In genomic region chr17:17711708-17712141, GRCh38 we compare ENCODE assay signal across 9 cellular contexts. TPM values are rescaled to one million over a fixed set of nuclear protein-coding genes. Genes with fewer than 3 reads are reported as not detected.
DNase-seq lines count a peak whose midpoint lies in the region; ATAC-seq and TF ChIP-seq lines count a peak whose summit lies in the region.
"Had no signal": no experiment of that assay in that cellular context is flagged by ENCODE, and none has a peak within 500 bp of the region (broad histone marks: within the 10 kb centered on the region; RNA-seq: fewer than 3 reads in every experiment).

No MANE protein-coding gene starts in this region.

- H3K36me3 ChIP-seq in right atrium auricular region (no peaks in the 10 kb centered on the region), esophagus (ENCODE audit: control insufficient read depth in 2 of 2, insufficient read depth in 2 of 2, low read length in 1 of 2) (peaks cover 0 to 2% of the 10 kb centered on the region in 2 donors)
- H3K36me3 ChIP-seq: gastrocnemius medialis had no signal

- DNase-seq in right atrium auricular region (ENCODE audit: low spot score) (no peak), Right ventricle myocardium inferior (ENCODE audit: missing footprints) (no peak), nephron progenitor cell (no peak), LoVo (ENCODE audit: low spot score) (no peak), ureter (ENCODE audit: low spot score) (no peak)
- DNase-seq: gastrocnemius medialis had no signal

- no peaks in the 10 kb centered on the region for H3K9me3 Mint-ChIP-seq in nephron progenitor cell

- H3K4me1 ChIP-seq in right atrium auricular region (peaks cover 0 to 48% of the 10 kb centered on the region in 2 donors), esophagus (ENCODE audit: control insufficient read depth in 2 of 2, insufficient read depth in 2 of 2, low read length in 1 of 2) (peaks cover 15 to 45% of the 10 kb centered on the region in 2 donors)

- H3K9me3 ChIP-seq in right atrium auricular region (no peaks in the 10 kb centered on the region), esophagus (ENCODE audit: control insufficient read depth in 2 of 2, insufficient read depth in 1 of 2, low read depth in 1 of 2, low read length in 1 of 2) (no peaks in the 10 kb centered on the region)
- H3K9me3 ChIP-seq: gastrocnemius medialis had no signal

- H3K27me3 ChIP-seq in right atrium auricular region = no peaks in the 10 kb centered on the region
- no peaks in the 10 kb centered on the region for H3K27me3 ChIP-seq in esophagus (ENCODE audit: control insufficient read depth in 1 of 2, insufficient read depth in 2 of 2, low read length in 2 of 2)
- H3K27me3 ChIP-seq: gastrocnemius medialis had no signal

- H3K4me1 Mint-ChIP-seq in nephron progenitor cell = peaks cover 80% of the 10 kb centered on the region

- H3K27me3 Mint-ChIP-seq in nephron progenitor cell (ENCODE audit: low read depth, poor library complexity) = peaks cover 15% of the 10 kb centered on the region

- no peaks in the 10 kb centered on the region for H3K36me3 Mint-ChIP-seq in nephron progenitor cell (ENCODE audit: low read depth)

- peak overlapping the region; percentile 40 for H3K4me3 Mint-ChIP-seq in nephron progenitor cell

- peak overlapping the region; percentile 22 for H3K27ac Mint-ChIP-seq in nephron progenitor cell

- TF ChIP-seq POLR2A in GM18505 (IDR thresholded peaks at IDR 0.05; ENCODE audit: borderline replicate concordance, extremely low read depth, insufficient read depth, insufficient read length) = no peak

- TF ChIP-seq CTCF in right atrium auricular region (IDR thresholded peaks at IDR 0.05) = no peak
- TF ChIP-seq CTCF in nephron progenitor cell (IDR thresholded peaks at IDR 0.05) = no peak

- no peak for ATAC-seq in Right ventricle myocardium inferior
- no peak for ATAC-seq in GM18519 (IDR thresholded peaks at IDR 0.05; ENCODE audit: low FRiP score, unreplicated experiment)
- ATAC-seq in GM18505 (IDR thresholded peaks at IDR 0.05; ENCODE audit: unreplicated experiment) = no peak
- ATAC-seq: gastrocnemius medialis had no signal

- no peak overlapping the region for H3K4me3 ChIP-seq in right atrium auricular region
- no peak overlapping the region for H3K4me3 ChIP-seq in esophagus (ENCODE audit: low read depth in 1 of 2, low read length in 2 of 2)
- H3K4me3 ChIP-seq: gastrocnemius medialis had no signal

- H3K27ac ChIP-seq in right atrium auricular region (peak overlapping the region; percentile 64 to 65), esophagus (ENCODE audit: low read depth in 2 of 2, low read length in 1 of 2) (peak overlapping the region; percentile 84 to 87)
- H3K27ac ChIP-seq: gastrocnemius medialis had no signal

- WGBS in esophagus, 2 donors = 66 to 67% methylated on average over 11 of the region's 11 CpGs

- intact Hi-C loops in Right ventricle myocardium inferior (cut with DNase I) = no loop called here

RNA-seq across cellular contexts. Expression of gene RAI1, which starts 30.5 kb away (rescaled TPM):
- total RNA-seq in right atrium auricular region = 10 to 100 TPM; 23.8 to 24.9 TPM
- 31.9 TPM for total RNA-seq in Right ventricle myocardium inferior
- 10 to 100 TPM; 10.7 to 14.4 TPM for polyA plus RNA-seq in esophagus
- total RNA-seq in ureter = 117 TPM
